Comparison of ENCODE assay signal across 1 cellular context in the genomic region with DNA sequence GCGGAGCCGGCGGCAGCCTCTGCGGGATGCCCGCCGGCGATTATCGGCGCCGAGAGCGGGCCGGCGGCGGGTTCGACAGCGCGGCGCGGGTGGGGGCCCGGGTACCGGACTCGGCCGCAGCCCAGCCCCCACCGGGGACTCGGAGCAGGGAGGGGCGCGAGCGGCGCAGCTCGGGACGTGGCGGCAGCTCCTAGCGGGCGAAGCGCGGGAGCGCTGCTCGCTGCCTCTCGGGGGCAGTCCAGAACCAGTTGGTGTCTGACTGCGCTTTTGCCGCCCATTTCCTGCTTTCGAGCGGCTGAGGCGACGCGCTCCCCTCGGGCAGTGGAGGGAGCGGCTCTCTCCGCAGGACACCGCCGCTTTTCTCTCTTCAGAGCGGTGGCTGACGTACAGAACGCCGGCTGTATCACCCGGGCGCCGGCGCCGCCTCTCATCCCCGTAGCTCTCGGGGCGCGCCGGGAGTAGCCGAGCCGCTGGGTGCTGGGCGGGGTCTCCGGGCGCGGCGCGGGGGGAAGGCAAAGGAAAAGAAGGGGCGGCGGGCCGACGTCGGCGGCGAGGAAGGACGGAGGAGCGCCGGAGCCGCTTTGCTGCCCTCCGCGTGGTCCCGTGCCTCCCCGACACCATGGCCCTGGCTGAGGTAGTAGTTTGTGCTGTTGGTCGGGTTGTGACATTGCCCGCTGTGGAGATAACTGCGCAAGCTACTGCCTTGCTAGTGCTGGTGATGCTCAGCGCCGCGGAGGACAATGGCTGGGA.
TF ChIP-seq lines count a peak whose summit lies in the region.

No MANE protein-coding gene starts in this region.

TF ChIP-seq in HepG2, 621 proteins besides CTCF, POLR2A, EP300 and RAD21 (continued from another document and continues in another):
- TF ChIP-seq AHDC1 (CRISPR knock-in tag; IDR thresholded peaks at IDR 0.05; ENCODE audit: borderline replicate concordance) (peak; percentile 80), ZNF616 (CRISPR knock-in tag; IDR thresholded peaks at IDR 0.05; ENCODE audit: low read depth) (no peak; the same call in 1 of the 2 replicates), ZNF563 (CRISPR knock-in tag; IDR thresholded peaks at IDR 0.05) (peak; percentile 10; the same call in 1 of the 2 replicates), KLF12 (CRISPR knock-in tag; IDR thresholded peaks at IDR 0.05; ENCODE audit: borderline replicate concordance) (no peak; the same call in 1 of the 2 replicates), RCOR2 (CRISPR knock-in tag; IDR thresholded peaks at IDR 0.05) (no peak), FOXM1 (CRISPR knock-in tag; IDR thresholded peaks at IDR 0.05) (0 out of 2 replicates have a peak, but pooled peaks have one; percentile 24), KDM2A (CRISPR knock-in tag; IDR thresholded peaks at IDR 0.05; ENCODE audit: borderline replicate concordance, low read depth) (peak; percentile 15; the same call in 1 of the 2 replicates), TSC22D2 (CRISPR knock-in tag; IDR thresholded peaks at IDR 0.05; ENCODE audit: borderline replicate concordance) (0 out of 2 replicates have a peak, but pooled peaks have one; percentile 49), ZZZ3 (CRISPR knock-in tag; IDR thresholded peaks at IDR 0.05; ENCODE audit: borderline replicate concordance) (no peak; the same call in 1 of the 2 replicates), RARG (CRISPR knock-in tag; IDR thresholded peaks at IDR 0.05; ENCODE audit: low read depth) (no peak), ZBTB8A (CRISPR knock-in tag; IDR thresholded peaks at IDR 0.05; ENCODE audit: borderline replicate concordance, low read depth) (0 out of 2 replicates have a peak, but pooled peaks have one; percentile 27), SMC3 (IDR thresholded peaks at IDR 0.05; ENCODE audit: low read length) (no peak), ARID3A (IDR thresholded peaks at IDR 0.05; ENCODE audit: low read depth, low read length) (no peak), ZNF839 (CRISPR knock-in tag; IDR thresholded peaks at IDR 0.05; ENCODE audit: borderline replicate concordance) (0 out of 2 replicates have a peak, but pooled peaks have one; percentile 32), POLR2AphosphoS2 (IDR thresholded peaks at IDR 0.05; ENCODE audit: low read depth, low read length) (no peak), ZNF33A (CRISPR knock-in tag; IDR thresholded peaks at IDR 0.05; ENCODE audit: borderline replicate concordance) (0 out of 2 replicates have a peak, but pooled peaks have one; percentile 67), SIX1 (CRISPR knock-in tag; IDR thresholded peaks at IDR 0.05; ENCODE audit: borderline replicate concordance) (no peak), CC2D1A (CRISPR knock-in tag; IDR thresholded peaks at IDR 0.05) (no peak), TEAD2 (CRISPR knock-in tag; IDR thresholded peaks at IDR 0.05) (peak; percentile 9; the same call in 1 of the 2 replicates), ZNF777 (CRISPR knock-in tag; IDR thresholded peaks at IDR 0.05) (peak; percentile 69), ZNF256 (CRISPR knock-in tag; conservative IDR thresholded peaks at IDR 0.05) (no peak; the same call in 1 of the 2 replicates), AFF4 (CRISPR knock-in tag; IDR thresholded peaks at IDR 0.05) (no peak), YY1 (IDR thresholded peaks at IDR 0.05; ENCODE audit: insufficient read depth, insufficient replicate concordance, low read depth, low read length) (peak; percentile 49), ATF7 (IDR thresholded peaks at IDR 0.05) (no peak), ATF7 (CRISPR knock-in tag; IDR thresholded peaks at IDR 0.05) (no peak; the same call in 1 of the 2 replicates), ZFP37 (CRISPR knock-in tag; IDR thresholded peaks at IDR 0.05; ENCODE audit: borderline replicate concordance) (no peak; the same call in 1 of the 2 replicates), SPEN (CRISPR knock-in tag; IDR thresholded peaks at IDR 0.05; ENCODE audit: low read depth) (0 out of 2 replicates have a peak, but pooled peaks have one; percentile 17), MLX (CRISPR knock-in tag; IDR thresholded peaks at IDR 0.05) (0 out of 2 replicates have a peak, but pooled peaks have one; percentile 32), MED1 (CRISPR knock-in tag; IDR thresholded peaks at IDR 0.05) (peak; percentile 52), PATZ1 (CRISPR knock-in tag; IDR thresholded peaks at IDR 0.05) (peak; percentile 80), BRCA1 (CRISPR knock-in tag; IDR thresholded peaks at IDR 0.05) (peak; percentile 19; the same call in 1 of the 2 replicates), SRF (IDR thresholded peaks at IDR 0.05; ENCODE audit: low read depth, low read length) (no peak)
- TF ChIP-seq, protein P1, sequence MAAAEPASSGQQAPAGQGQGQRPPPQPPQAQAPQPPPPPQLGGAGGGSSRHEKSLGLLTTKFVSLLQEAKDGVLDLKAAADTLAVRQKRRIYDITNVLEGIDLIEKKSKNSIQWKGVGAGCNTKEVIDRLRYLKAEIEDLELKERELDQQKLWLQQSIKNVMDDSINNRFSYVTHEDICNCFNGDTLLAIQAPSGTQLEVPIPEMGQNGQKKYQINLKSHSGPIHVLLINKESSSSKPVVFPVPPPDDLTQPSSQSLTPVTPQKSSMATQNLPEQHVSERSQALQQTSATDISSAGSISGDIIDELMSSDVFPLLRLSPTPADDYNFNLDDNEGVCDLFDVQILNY (CRISPR knock-in tag; conservative IDR thresholded peaks at IDR 0.05), result peak; percentile 66; the same call in 1 of the 2 replicates
- TF ChIP-seq, protein P2, sequence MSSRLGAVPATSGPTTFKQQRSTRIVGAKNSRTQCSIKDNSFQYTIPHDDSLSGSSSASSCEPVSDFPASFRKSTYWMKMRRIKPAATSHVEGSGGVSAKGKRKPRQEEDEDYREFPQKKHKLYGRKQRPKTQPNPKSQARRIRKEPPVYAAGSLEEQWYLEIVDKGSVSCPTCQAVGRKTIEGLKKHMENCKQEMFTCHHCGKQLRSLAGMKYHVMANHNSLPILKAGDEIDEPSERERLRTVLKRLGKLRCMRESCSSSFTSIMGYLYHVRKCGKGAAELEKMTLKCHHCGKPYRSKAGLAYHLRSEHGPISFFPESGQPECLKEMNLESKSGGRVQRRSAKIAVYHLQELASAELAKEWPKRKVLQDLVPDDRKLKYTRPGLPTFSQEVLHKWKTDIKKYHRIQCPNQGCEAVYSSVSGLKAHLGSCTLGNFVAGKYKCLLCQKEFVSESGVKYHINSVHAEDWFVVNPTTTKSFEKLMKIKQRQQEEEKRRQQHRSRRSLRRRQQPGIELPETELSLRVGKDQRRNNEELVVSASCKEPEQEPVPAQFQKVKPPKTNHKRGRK (CRISPR knock-in tag; IDR thresholded peaks at IDR 0.05), result no peak
- TF ChIP-seq, protein P3, sequence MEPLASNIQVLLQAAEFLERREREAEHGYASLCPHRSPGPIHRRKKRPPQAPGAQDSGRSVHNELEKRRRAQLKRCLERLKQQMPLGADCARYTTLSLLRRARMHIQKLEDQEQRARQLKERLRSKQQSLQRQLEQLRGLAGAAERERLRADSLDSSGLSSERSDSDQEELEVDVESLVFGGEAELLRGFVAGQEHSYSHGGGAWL (CRISPR knock-in tag; IDR thresholded peaks at IDR 0.05), result 0 out of 2 replicates have a peak, but pooled peaks have one; percentile 16
- TF ChIP-seq, protein P4, sequence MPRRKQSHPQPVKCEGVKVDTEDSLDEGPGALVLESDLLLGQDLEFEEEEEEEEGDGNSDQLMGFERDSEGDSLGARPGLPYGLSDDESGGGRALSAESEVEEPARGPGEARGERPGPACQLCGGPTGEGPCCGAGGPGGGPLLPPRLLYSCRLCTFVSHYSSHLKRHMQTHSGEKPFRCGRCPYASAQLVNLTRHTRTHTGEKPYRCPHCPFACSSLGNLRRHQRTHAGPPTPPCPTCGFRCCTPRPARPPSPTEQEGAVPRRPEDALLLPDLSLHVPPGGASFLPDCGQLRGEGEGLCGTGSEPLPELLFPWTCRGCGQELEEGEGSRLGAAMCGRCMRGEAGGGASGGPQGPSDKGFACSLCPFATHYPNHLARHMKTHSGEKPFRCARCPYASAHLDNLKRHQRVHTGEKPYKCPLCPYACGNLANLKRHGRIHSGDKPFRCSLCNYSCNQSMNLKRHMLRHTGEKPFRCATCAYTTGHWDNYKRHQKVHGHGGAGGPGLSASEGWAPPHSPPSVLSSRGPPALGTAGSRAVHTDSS (CRISPR knock-in tag; conservative IDR thresholded peaks at IDR 0.05), result no peak
